ENCODE assay signal across 1 cellular context in the genomic region with DNA sequence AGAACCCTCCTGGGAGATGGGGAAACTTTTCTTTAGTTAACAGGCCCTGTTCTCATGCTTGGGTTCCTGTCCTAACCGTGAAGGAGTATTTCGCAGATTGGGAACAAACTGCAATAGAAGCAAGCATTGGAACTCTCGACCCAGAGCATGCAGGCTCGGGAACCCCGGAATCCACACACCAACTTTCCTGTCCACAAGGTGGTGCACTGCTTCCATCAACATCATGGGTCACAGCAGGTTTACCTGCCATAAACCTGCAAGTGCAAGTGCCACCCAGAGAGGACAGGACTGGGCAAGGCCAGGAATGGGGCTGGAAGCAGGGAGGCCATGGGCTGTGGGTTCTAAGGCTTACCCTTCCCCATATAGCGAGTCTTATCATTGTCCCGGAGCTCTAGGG.
TF ChIP-seq lines count a peak whose summit lies in the region.

No MANE protein-coding gene starts in this region.

TF ChIP-seq in HepG2, 621 proteins besides CTCF, POLR2A, EP300 and RAD21:
- TF ChIP-seq ARHGAP35 (CRISPR knock-in tag; IDR thresholded peaks at IDR 0.05; ENCODE audit: borderline replicate concordance) = no peak
- TF ChIP-seq REPIN1 (CRISPR knock-in tag; IDR thresholded peaks at IDR 0.05; ENCODE audit: borderline replicate concordance, low read depth) = no peak
- TF ChIP-seq FOXA1 (IDR thresholded peaks at IDR 0.05) = no peak
- TF ChIP-seq FOXA1 (CRISPR knock-in tag; IDR thresholded peaks at IDR 0.05) = 0 out of 2 replicates have a peak, but pooled peaks have one; percentile 11
- TF ChIP-seq ZNF737 (CRISPR knock-in tag; IDR thresholded peaks at IDR 0.05; ENCODE audit: borderline replicate concordance) = no peak
- peak; percentile 22 for TF ChIP-seq TEAD3 (CRISPR knock-in tag; optimal IDR thresholded peaks at IDR 0.05; ENCODE audit: borderline replicate concordance)
- no peak for TF ChIP-seq ZMYM4 (CRISPR knock-in tag; IDR thresholded peaks at IDR 0.05)
- peak; percentile 26; the same call in 1 of the 2 replicates for TF ChIP-seq MEF2D (CRISPR knock-in tag; IDR thresholded peaks at IDR 0.05)
- TF ChIP-seq ETV6 (CRISPR knock-in tag; conservative IDR thresholded peaks at IDR 0.05) = no peak
- peak; percentile 22; the same call in 1 of the 2 replicates for TF ChIP-seq TBX2 (CRISPR knock-in tag; IDR thresholded peaks at IDR 0.05; ENCODE audit: borderline replicate concordance)
- peak; percentile 42; the same call in 1 of the 2 replicates for TF ChIP-seq STAG1 (CRISPR knock-in tag; IDR thresholded peaks at IDR 0.05)
- TF ChIP-seq, protein P1, sequence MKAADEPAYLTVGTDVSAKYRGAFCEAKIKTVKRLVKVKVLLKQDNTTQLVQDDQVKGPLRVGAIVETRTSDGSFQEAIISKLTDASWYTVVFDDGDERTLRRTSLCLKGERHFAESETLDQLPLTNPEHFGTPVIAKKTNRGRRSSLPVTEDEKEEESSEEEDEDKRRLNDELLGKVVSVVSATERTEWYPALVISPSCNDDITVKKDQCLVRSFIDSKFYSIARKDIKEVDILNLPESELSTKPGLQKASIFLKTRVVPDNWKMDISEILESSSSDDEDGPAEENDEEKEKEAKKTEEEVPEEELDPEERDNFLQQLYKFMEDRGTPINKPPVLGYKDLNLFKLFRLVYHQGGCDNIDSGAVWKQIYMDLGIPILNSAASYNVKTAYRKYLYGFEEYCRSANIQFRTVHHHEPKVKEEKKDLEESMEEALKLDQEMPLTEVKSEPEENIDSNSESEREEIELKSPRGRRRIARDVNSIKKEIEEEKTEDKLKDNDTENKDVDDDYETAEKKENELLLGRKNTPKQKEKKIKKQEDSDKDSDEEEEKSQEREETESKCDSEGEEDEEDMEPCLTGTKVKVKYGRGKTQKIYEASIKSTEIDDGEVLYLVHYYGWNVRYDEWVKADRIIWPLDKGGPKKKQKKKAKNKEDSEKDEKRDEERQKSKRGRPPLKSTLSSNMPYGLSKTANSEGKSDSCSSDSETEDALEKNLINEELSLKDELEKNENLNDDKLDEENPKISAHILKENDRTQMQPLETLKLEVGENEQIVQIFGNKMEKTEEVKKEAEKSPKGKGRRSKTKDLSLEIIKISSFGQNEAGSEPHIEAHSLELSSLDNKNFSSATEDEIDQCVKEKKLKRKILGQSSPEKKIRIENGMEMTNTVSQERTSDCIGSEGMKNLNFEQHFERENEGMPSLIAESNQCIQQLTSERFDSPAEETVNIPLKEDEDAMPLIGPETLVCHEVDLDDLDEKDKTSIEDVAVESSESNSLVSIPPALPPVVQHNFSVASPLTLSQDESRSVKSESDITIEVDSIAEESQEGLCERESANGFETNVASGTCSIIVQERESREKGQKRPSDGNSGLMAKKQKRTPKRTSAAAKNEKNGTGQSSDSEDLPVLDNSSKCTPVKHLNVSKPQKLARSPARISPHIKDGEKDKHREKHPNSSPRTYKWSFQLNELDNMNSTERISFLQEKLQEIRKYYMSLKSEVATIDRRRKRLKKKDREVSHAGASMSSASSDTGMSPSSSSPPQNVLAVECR (CRISPR knock-in tag; IDR thresholded peaks at IDR 0.05; ENCODE audit: borderline replicate concordance) = 0 out of 2 replicates have a peak, but pooled peaks have one; percentile 10
- TF ChIP-seq ZNF7 (CRISPR knock-in tag; IDR thresholded peaks at IDR 0.05) = peak; percentile 98
- 0 out of 2 replicates have a peak, but pooled peaks have one; percentile 24 for TF ChIP-seq ZNF143 (CRISPR knock-in tag; IDR thresholded peaks at IDR 0.05)
- TF ChIP-seq, protein P2, sequence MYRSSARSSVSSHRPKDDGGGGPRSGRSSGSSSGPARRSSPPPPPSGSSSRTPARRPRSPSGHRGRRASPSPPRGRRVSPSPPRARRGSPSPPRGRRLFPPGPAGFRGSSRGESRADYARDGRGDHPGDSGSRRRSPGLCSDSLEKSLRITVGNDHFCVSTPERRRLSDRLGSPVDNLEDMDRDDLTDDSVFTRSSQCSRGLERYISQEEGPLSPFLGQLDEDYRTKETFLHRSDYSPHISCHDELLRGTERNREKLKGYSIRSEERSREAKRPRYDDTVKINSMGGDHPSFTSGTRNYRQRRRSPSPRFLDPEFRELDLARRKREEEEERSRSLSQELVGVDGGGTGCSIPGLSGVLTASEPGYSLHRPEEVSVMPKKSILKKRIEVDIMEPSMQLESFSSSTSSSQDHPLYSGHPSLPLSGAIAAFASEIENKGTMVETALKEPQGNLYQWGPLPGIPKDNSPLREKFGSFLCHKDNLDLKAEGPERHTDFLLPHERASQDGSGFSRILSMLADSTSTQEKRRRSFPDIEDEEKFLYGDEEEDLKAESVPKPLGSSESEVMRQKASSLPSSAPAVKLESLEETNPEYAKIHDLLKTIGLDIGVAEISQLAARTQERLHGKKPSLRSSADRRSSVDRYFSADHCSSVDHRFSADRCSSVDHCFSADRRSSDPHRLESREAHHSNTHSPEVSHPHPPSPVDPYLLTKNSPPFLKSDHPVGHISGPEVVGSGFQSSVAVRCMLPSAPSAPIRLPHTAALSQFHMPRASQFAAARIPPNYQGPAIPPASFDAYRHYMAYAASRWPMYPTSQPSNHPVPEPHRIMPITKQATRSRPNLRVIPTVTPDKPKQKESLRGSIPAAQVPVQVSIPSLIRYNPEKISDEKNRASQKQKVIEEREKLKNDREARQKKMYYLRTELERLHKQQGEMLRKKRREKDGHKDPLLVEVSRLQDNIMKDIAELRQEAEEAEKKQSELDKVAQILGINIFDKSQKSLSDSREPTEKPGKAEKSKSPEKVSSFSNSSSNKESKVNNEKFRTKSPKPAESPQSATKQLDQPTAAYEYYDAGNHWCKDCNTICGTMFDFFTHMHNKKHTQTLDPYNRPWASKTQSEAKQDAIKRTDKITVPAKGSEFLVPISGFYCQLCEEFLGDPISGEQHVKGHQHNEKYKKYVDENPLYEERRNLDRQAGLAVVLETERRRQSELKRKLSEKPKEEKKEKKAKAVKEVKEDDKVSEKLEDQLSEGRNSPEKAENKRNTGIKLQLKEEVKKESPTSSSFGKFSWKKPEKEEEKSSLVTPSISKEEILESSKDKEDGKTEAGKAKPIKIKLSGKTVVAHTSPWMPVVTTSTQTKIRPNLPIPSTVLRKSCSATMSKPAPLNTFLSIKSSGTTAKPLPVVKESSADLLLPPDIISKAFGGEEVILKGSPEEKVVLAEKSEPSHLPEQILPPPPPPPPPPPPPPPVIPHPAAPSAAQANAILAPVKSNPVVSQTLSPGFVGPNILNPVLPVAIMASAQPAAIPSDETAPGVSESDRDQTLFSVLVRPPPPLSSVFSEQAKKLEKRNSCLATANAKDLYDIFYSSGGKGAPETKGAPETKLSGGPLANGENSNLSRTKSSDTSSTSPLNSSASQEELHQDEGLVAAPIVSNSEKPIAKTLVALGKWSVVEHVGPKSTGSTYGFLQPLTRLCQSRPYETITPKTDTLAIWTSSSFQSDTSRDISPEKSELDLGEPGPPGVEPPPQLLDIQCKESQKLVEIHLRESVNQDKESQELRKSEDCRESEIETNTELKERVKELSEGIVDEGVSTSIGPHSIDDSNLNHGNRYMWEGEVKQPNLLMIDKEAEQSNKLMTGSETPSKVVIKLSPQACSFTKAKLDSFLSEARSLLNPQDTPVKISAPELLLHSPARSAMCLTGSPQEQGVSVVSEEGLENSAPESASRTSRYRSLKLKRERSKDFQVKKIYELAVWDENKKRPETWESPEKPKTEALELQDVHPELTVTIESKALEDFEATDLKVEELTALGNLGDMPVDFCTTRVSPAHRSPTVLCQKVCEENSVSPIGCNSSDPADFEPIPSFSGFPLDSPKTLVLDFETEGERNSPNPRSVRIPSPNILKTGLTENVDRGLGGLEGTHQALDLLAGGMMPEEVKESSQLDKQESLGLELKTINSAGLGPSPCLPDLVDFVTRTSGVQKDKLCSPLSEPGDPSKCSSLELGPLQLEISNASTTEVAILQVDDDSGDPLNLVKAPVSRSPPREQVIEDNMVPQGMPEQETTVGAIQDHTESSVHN (CRISPR knock-in tag; IDR thresholded peaks at IDR 0.05) = 0 out of 2 replicates have a peak, but pooled peaks have one; percentile 67
- no peak for TF ChIP-seq PHF8 (CRISPR knock-in tag; IDR thresholded peaks at IDR 0.05)
- no peak for TF ChIP-seq SIX4 (CRISPR knock-in tag; IDR thresholded peaks at IDR 0.05)
- no peak for TF ChIP-seq SNAI1 (CRISPR knock-in tag; IDR thresholded peaks at IDR 0.05; ENCODE audit: borderline replicate concordance)
- no peak for TF ChIP-seq MAZ (IDR thresholded peaks at IDR 0.05; ENCODE audit: borderline replicate concordance, low read depth, low read length)
- TF ChIP-seq MAZ (CRISPR knock-in tag; IDR thresholded peaks at IDR 0.05; ENCODE audit: low read depth) = 0 out of 2 replicates have a peak, but pooled peaks have one; percentile 18
TF ChIP-seq in HepG2: peak in this region for 10.
